8 cellular contexts compared by ENCODE assay signal in genomic region chr1:33127001-33127823, GRCh38. TPM values are rescaled to one million over a fixed set of nuclear protein-coding genes. Genes with fewer than 3 reads are reported as not detected.
A peak's percentile ranks its signal among the peaks of the same experiment; 100 is the strongest.
DNase-seq lines count a peak whose midpoint lies in the region; ATAC-seq, FAIRE-seq and TF ChIP-seq lines count a peak whose summit lies in the region.

No MANE protein-coding gene starts in this region.

- H2BK5ac ChIP-seq in mesendoderm (ENCODE audit: low read length) = peak overlapping the region; percentile 25

- H3K27me3 Mint-ChIP-seq in Calu3 (ENCODE audit: unreplicated experiment) = peaks cover 14% of the 10 kb centered on the region

- H3K4me3 ChIP-seq in endocrine pancreas (ENCODE audit: control insufficient read depth, insufficient read depth, low read length) (peak overlapping the region; percentile 96), mesendoderm (ENCODE audit: low read length) (peak overlapping the region; percentile 95)

- H4K8ac ChIP-seq in mesendoderm (ENCODE audit: low read depth, low read length) = peak overlapping the region; percentile 99

- H2BK15ac ChIP-seq in mesendoderm (replicated peaks; ENCODE audit: low read depth) = no peak overlapping the region

- H3K9me3 Mint-ChIP-seq in Calu3 (ENCODE audit: low read depth, unreplicated experiment) = peaks cover 2% of the 10 kb centered on the region

- peak overlapping the region; percentile 81 for H3K4me3 Mint-ChIP-seq in Calu3 (ENCODE audit: low read depth, unreplicated experiment)

- H3K79me1 ChIP-seq in mesendoderm (ENCODE audit: low read length) = peaks cover 2% of the 10 kb centered on the region

- H3K36me3 Mint-ChIP-seq in Calu3 (ENCODE audit: insufficient read depth, unreplicated experiment) = peaks cover 16% of the 10 kb centered on the region

- no peaks in the 10 kb centered on the region for H3K9me3 ChIP-seq in endocrine pancreas (ENCODE audit: control insufficient read depth, low read length)

- H3K4me2 ChIP-seq in mesendoderm (ENCODE audit: low read length) = peak overlapping the region; percentile 97

- H3K4me1 Mint-ChIP-seq in Calu3 (ENCODE audit: low read depth, unreplicated experiment) = no peaks in the 10 kb centered on the region

- no peak overlapping the region for H3K27ac ChIP-seq in mesendoderm (ENCODE audit: low read depth, low read length)

- no peak overlapping the region for H2BK120ac ChIP-seq in mesendoderm (ENCODE audit: low read depth, low read length)

- DNase-seq in Calu3 (peak; percentile 95), HTR-8/SVneo (ENCODE audit: insufficient read length, low spot score) (peak; percentile 92), NOMO-1 treated with DMSO at 0.1 percent for 48 hours (lab: John Stamatoyannopoulos, UW; ENCODE audit: unreplicated experiment) (peak; percentile 100), mesendoderm (peak; percentile 100)
- DNase-seq in activated CD8-positive, alpha-beta memory T cell treated with anti-CD3 and anti-CD28 coated beads, Interleukin-2, amount 50 U/mL, for 1 hour (ENCODE audit: extremely low read depth) = peak; percentile 98
- DNase-seq in stimulated activated CD8-positive, alpha-beta memory T cell treated with anti-CD3 and anti-CD28 coated beads, Interleukin-15, amount 100 ng/mL, for 1 hour (ENCODE audit: low read depth) = peak; percentile 95

- BruUV-seq in Calu3 (replicated peaks; lab: Mats Ljungman, UMichigan) = no TSS peak

- H3K56ac ChIP-seq in mesendoderm (ENCODE audit: low read length) = peak overlapping the region; percentile 96

- no peaks in the 10 kb centered on the region for H3K4me1 ChIP-seq in endocrine pancreas (ENCODE audit: control insufficient read depth, insufficient read depth, low read length)
- no peaks in the 10 kb centered on the region for H3K4me1 ChIP-seq in mesendoderm (ENCODE audit: control insufficient read depth, low read depth, low read length)

- H3K27me3 ChIP-seq in endocrine pancreas (ENCODE audit: control insufficient read depth, insufficient read depth, low read length) (no peaks in the 10 kb centered on the region), mesendoderm (ENCODE audit: insufficient read depth, low read length, poor library complexity) (no peaks in the 10 kb centered on the region)

- FAIRE-seq in HTR-8/SVneo (lab: Jason Lieb, UNC) = peak; percentile 91

- no peaks in the 10 kb centered on the region for H3K79me2 ChIP-seq in mesendoderm (ENCODE audit: control insufficient read depth, insufficient read depth, low read length)

- no peak overlapping the region for H3K18ac ChIP-seq in mesendoderm (ENCODE audit: low read length)

- no CpG with 5 or more reads among the region's 44 CpGs for WGBS in mesendoderm (ENCODE audit: extremely low coverage, insufficient coverage, low lambda C conversion rate)

- intact Hi-C loops in Calu3 (cut with micrococcal nuclease; ENCODE audit: unreplicated experiment) = loop anchor here (10.0 kb wide), 1 partner anchor 488 kb away; no protein-coding TSS in a partner anchor

- CTCF ChIA-PET in Calu3 (lab: Charles Lee) = interaction anchor here (0.6 to 1.6 kb wide), 9 partner anchors 8 to 120 kb away, joined by 3 to 15 read pairs (median 3); partner anchors contain the start of gene TRIM62

- peak overlapping the region; percentile 92 for H3K27ac Mint-ChIP-seq in Calu3 (ENCODE audit: unreplicated experiment)

- H3K36me3 ChIP-seq in endocrine pancreas (ENCODE audit: control insufficient read depth, insufficient read depth, low read length) (no peaks in the 10 kb centered on the region), mesendoderm (ENCODE audit: control insufficient read depth, insufficient read depth, low read length) (no peaks in the 10 kb centered on the region)

- peak overlapping the region; percentile 74 for H3K9ac ChIP-seq in endocrine pancreas (ENCODE audit: control insufficient read depth, insufficient read depth, low read length)
- peak overlapping the region; percentile 96 for H3K9ac ChIP-seq in mesendoderm (ENCODE audit: low read length)

- peak overlapping the region; percentile 46 for H3K4ac ChIP-seq in mesendoderm (ENCODE audit: low read depth, low read length)

- TF ChIP-seq CTCF in Calu3 (IDR thresholded peaks at IDR 0.05; ENCODE audit: unreplicated experiment) = peak; percentile 77

- H2AK5ac ChIP-seq in mesendoderm (ENCODE audit: low read length) = peak overlapping the region; percentile 94

- H4K5ac ChIP-seq in mesendoderm (ENCODE audit: low read length) = peak overlapping the region; percentile 100

- H3K23ac ChIP-seq in mesendoderm (ENCODE audit: low read length) = no peak overlapping the region

- ATAC-seq in GM21367 (IDR thresholded peaks at IDR 0.05; ENCODE audit: unreplicated experiment) = peak; percentile 94

RNA-seq across cellular contexts. Expression of gene AZIN2, which starts 46.3 kb away (rescaled TPM):
- total RNA-seq in Calu3 (2022) = 3.3 and 3.6 TPM in 2 replicates
- 0.15 TPM for polyA plus RNA-seq in mesendoderm (2013, experiment 1 of 2)
- polyA plus RNA-seq in mesendoderm (2013, experiment 2 of 2) = 0.36 TPM

RNA-seq across cellular contexts. Expression of gene TRIM62, which starts 54.6 kb away (rescaled TPM):
- total RNA-seq in Calu3 (2022) = 6.9 and 8.8 TPM in 2 replicates
- 3.0 TPM for polyA plus RNA-seq in mesendoderm (2013, experiment 1 of 2)
- 3.0 TPM for polyA plus RNA-seq in mesendoderm (2013, experiment 2 of 2)
